In the genomic region with DNA sequence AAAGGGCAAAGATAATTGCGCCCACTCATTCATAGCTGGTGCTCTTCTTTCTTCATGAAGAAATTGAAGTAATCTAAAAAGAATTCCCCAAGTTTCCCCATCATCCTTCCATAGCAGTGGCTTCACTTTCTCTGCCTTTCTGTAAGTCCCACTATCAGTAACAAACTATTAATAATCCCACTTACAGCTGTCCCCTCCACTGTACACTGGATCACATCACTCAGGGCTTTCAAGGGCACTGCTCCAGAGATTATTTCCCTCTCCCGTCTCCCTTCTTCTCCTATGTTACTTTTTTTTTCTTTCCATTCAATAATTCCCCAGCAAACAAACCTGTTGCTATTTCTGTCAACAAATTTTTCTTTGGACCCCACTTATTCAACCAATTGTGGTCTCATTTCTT, we compare ENCODE assay signal across 15 cellular contexts. TPM values are rescaled to one million over a fixed set of nuclear protein-coding genes. Genes with fewer than 3 reads are reported as not detected.
A peak's percentile ranks its signal among the peaks of the same experiment; 100 is the strongest.
DNase-seq lines count a peak whose midpoint lies in the region; ATAC-seq and TF ChIP-seq lines count a peak whose summit lies in the region.
"Had no signal": no experiment of that assay in that cellular context is flagged by ENCODE, and none has a peak within 500 bp of the region (broad histone marks: within the 10 kb centered on the region; RNA-seq: fewer than 3 reads in every experiment).

No MANE protein-coding gene starts in this region.

- WGBS in heart left ventricle, 4 donors, result 32 to 39% (median 34%) methylated on average over 2 of the region's 2 CpGs
- WGBS in right cardiac atrium, result 43% methylated on average over 2 of the region's 2 CpGs
- 81% methylated on average over 2 of the region's 2 CpGs for WGBS in esophagus muscularis mucosa

- intact Hi-C loops in Right ventricle myocardium inferior (cut with DNase I), result no loop called here
- intact Hi-C loops in cardiac septum (cut with DNase I), result no loop called here
- intact Hi-C loops in heart left ventricle (cut with DNase I), result no loop called here
- intact Hi-C loops in right cardiac atrium (cut with DNase I), result no loop called here
- intact Hi-C loops in esophagus muscularis mucosa (cut with DNase I), result no loop called here

- TF ChIP-seq CTCF in heart left ventricle (IDR thresholded peaks at IDR 0.05) (no peak), esophagus muscularis mucosa (IDR thresholded peaks at IDR 0.05) (no peak)

- DNase-seq in Right ventricle myocardium inferior (ENCODE audit: missing footprints), result no peak
- DNase-seq in cardiac septum (ENCODE audit: low spot score), result no peak
- no peak for DNase-seq in heart left ventricle
- DNase-seq in right cardiac atrium, result no peak
- DNase-seq in KBM-7, result no peak
- no peak for DNase-seq in esophagus muscularis mucosa (ENCODE audit: extremely low spot score)
- no peak for DNase-seq in HCEC 1CT
- DNase-seq: 8988T; Calu3; CD8-positive, alpha-beta T cell; DMS79 treated with DMSO at 0.1 percent for 48 hours; GF-D8 had no signal

- H3K4me3 ChIP-seq in heart left ventricle, result peak overlapping the region in 1 of 12 donors; percentile 28
- H3K4me3 ChIP-seq in right cardiac atrium (ENCODE audit: low read length), result peak overlapping the region; percentile 25
- H3K4me3 ChIP-seq in esophagus muscularis mucosa, result no peak overlapping the region
- H3K4me3 ChIP-seq: BLaER1, GM23338 had no signal

- H3K4me1 ChIP-seq in heart left ventricle (peaks cover 0 to 5% (median 0%) of the 10 kb centered on the region in 12 donors), right cardiac atrium (ENCODE audit: control insufficient read depth, insufficient read depth, low read length) (no peaks in the 10 kb centered on the region), esophagus muscularis mucosa (no peaks in the 10 kb centered on the region)
- H3K4me1 ChIP-seq: BLaER1 had no signal

- ATAC-seq in Right ventricle myocardium inferior, result peak; percentile 79
- ATAC-seq in heart left ventricle, result peak; percentile 61 to 89 (median 80)
- ATAC-seq in right cardiac atrium, result peak; percentile 54 to 68
- ATAC-seq: CD8-positive, alpha-beta T cell; GM23338; HCT116 had no signal

- TF ChIP-seq POLR2A in heart left ventricle (IDR thresholded peaks at IDR 0.05) (no peak), esophagus muscularis mucosa (IDR thresholded peaks at IDR 0.05; ENCODE audit: low read depth) (no peak)

- H3K27me3 ChIP-seq in heart left ventricle (no peaks in the 10 kb centered on the region), right cardiac atrium (ENCODE audit: control insufficient read depth, insufficient read depth) (no peaks in the 10 kb centered on the region), esophagus muscularis mucosa (no peaks in the 10 kb centered on the region)
- H3K27me3 ChIP-seq: BLaER1 had no signal

- TF ChIP-seq EP300 in esophagus muscularis mucosa (IDR thresholded peaks at IDR 0.05), result no peak

- H3K9me3 ChIP-seq in heart left ventricle (no peaks in the 10 kb centered on the region), right cardiac atrium (ENCODE audit: control insufficient read depth, low read length) (no peaks in the 10 kb centered on the region), esophagus muscularis mucosa (no peaks in the 10 kb centered on the region)
- H3K9me3 ChIP-seq: BLaER1 had no signal

- H3K27ac ChIP-seq in heart left ventricle (no peak overlapping the region), right cardiac atrium (ENCODE audit: low read length) (no peak overlapping the region), esophagus muscularis mucosa (replicated peaks in 1 of 4) (no peak overlapping the region)
- H3K27ac ChIP-seq: BLaER1 had no signal

- H3K36me3 ChIP-seq in heart left ventricle (no peaks in the 10 kb centered on the region), esophagus muscularis mucosa (no peaks in the 10 kb centered on the region)
- H3K36me3 ChIP-seq: BLaER1 had no signal

- in situ Hi-C loops in KBM-7 (cut with MboI; ENCODE audit: low pct_unique_long_range_greater_than_20kb, low sequenced_read_pairs), result no loop called here

RNA-seq across cellular contexts. Expression of a gene that starts 16.2 kb away (rescaled TPM):
- 34.4 TPM for total RNA-seq in Right ventricle myocardium inferior
- total RNA-seq in cardiac septum, result 38.0 TPM
- total RNA-seq in heart left ventricle, result 10 to 100 TPM; 36.8 to 78.9 (median 51.5) TPM
- polyA plus RNA-seq in heart left ventricle, result 100 to 1,000 TPM in 1 of 2 donors, 10 to 100 TPM in 1; 15.1 to 105 TPM
- total RNA-seq in right cardiac atrium, result 10 to 100 TPM; 35.0 to 52.0 (median 39.6) TPM
- polyA plus RNA-seq in right cardiac atrium, result 35.7 TPM
- 10 to 100 TPM; 17.9 to 41.9 (median 28.0) TPM for total RNA-seq in esophagus muscularis mucosa

RNA-seq across cellular contexts. Expression of a gene that starts 16.3 kb away (rescaled TPM):
- total RNA-seq in Right ventricle myocardium inferior (20.3 TPM), cardiac septum (25.4 TPM), heart left ventricle (10 to 100 TPM; 22.3 to 34.4 (median 26.3) TPM), right cardiac atrium (10 to 100 TPM; 26.7 to 31.1 (median 30.7) TPM), esophagus muscularis mucosa (10 to 100 TPM; 23.1 to 27.7 (median 27.3) TPM)
- polyA plus RNA-seq in heart left ventricle (10 to 100 TPM in 1 of 2 donors, 1 to 10 TPM in 1; 7.6 to 16.3 TPM), right cardiac atrium (10.0 TPM)

RNA-seq across cellular contexts. Expression of a gene that starts 59.9 kb away (rescaled TPM):
- 31.1 TPM for total RNA-seq in Right ventricle myocardium inferior
- 31.9 TPM for total RNA-seq in cardiac septum
- total RNA-seq in heart left ventricle, result 10 to 100 TPM; 26.1 to 50.9 (median 32.8) TPM
- polyA plus RNA-seq in heart left ventricle, result 10 to 100 TPM; 12.5 to 61.5 TPM
- 10 to 100 TPM; 32.7 to 37.4 (median 35.6) TPM for total RNA-seq in right cardiac atrium
- 22.3 TPM for polyA plus RNA-seq in right cardiac atrium
- total RNA-seq in esophagus muscularis mucosa, result 10 to 100 TPM; 21.2 to 48.7 (median 32.6) TPM
